9 cellular contexts compared by ENCODE assay signal in the genomic region with DNA sequence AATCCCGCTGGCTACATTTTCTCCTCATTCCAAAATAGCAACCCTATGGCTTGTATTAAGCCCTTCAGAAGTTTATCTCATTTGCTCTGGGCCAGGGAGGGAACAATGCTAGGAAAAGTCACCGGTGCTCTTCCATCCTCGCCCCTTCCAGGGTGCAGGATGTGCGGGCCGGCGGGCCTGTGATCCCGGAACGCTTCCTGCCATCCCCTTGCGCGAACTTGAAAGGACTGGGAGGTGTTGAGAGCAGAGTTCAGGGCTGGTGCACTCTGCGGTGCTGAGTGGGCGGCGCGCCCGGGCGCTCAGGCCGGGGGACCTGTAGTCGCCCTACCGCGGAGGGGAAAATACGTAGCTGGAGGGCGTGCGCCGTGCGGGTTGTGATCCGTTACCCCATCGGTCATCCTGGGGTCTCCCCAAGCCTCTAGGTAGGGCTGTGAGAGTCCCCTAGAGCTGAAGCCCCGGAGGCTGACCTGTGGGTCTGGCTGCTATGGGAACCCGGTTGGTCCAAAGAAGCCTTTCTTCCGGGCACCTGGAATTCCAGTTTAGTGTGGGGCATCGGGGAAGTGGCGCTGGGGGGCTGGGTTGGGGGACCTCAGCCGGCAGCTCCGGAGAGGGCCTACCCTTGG. TPM values are rescaled to one million over a fixed set of nuclear protein-coding genes. Genes with fewer than 3 reads are reported as not detected.
DNase-seq lines count a peak whose midpoint lies in the region; ATAC-seq lines count a peak whose summit lies in the region.
"Had no signal": no experiment of that assay in that cellular context is flagged by ENCODE, and none has a peak within 500 bp of the region (broad histone marks: within the 10 kb centered on the region; RNA-seq: fewer than 3 reads in every experiment).

No MANE protein-coding gene starts in this region.

- H3K9me3 Mint-ChIP-seq in naive thymus-derived CD8-positive, alpha-beta T cell = peaks cover 0 to 2% (median 0%) of the 10 kb centered on the region in 9 donors

- intact Hi-C loops in posterior vena cava (cut with DNase I) = no loop called here

- POLR2A ChIA-PET in naive thymus-derived CD8-positive, alpha-beta T cell (lab: Charles Lee) = no interaction called here

- H3K9ac ChIP-seq in endocrine pancreas (ENCODE audit: control insufficient read depth, insufficient read depth, low read length) = no peak overlapping the region

- H3K9me3 ChIP-seq in endocrine pancreas (ENCODE audit: control insufficient read depth, low read length) = no peaks in the 10 kb centered on the region

- H3K4me3 ChIP-seq in ACC112 (ENCODE audit: low read depth, low read length) (peak overlapping the region; percentile 79), endocrine pancreas (ENCODE audit: control insufficient read depth, insufficient read depth, low read length) (peak overlapping the region; percentile 25)

- peaks cover 0 to 5% (median 0%) of the 10 kb centered on the region in 3 donors for H3K36me3 Mint-ChIP-seq in naive thymus-derived CD8-positive, alpha-beta T cell

- peaks cover 29 to 67% (median 52%) of the 10 kb centered on the region in 5 donors for H3K27me3 Mint-ChIP-seq in naive thymus-derived CD8-positive, alpha-beta T cell

- H3K27ac ChIP-seq in ACC112 (ENCODE audit: low read depth, low read length) (no peak overlapping the region), caudate nucleus (ENCODE audit: low read depth, low read length) (no peak overlapping the region)

- H3K4me1 ChIP-seq in ACC112 (ENCODE audit: control insufficient read depth, insufficient read depth, low read length, unreplicated experiment) (peaks cover 14% of the 10 kb centered on the region), endocrine pancreas (ENCODE audit: control insufficient read depth, insufficient read depth, low read length) (no peaks in the 10 kb centered on the region)

- H2AFZ ChIP-seq in ACC112 (ENCODE audit: low read length, unreplicated experiment) = no peak overlapping the region

- H3K36me3 ChIP-seq in ACC112 (ENCODE audit: insufficient read depth, low read length) (no peaks in the 10 kb centered on the region), endocrine pancreas (ENCODE audit: control insufficient read depth, insufficient read depth, low read length) (no peaks in the 10 kb centered on the region)

- no peak overlapping the region for H3K27ac Mint-ChIP-seq in naive thymus-derived CD8-positive, alpha-beta T cell

- peaks cover 16 to 52% (median 44%) of the 10 kb centered on the region in 4 donors for H3K4me1 Mint-ChIP-seq in naive thymus-derived CD8-positive, alpha-beta T cell

- H3K27me3 ChIP-seq in ACC112 (ENCODE audit: insufficient read depth, low read length) = peaks cover 99% of the 10 kb centered on the region
- H3K27me3 ChIP-seq in endocrine pancreas (ENCODE audit: control insufficient read depth, insufficient read depth, low read length) = peaks cover 9% of the 10 kb centered on the region

- peak; percentile 87 for DNase-seq in HuH-7 (ENCODE audit: low spot score)
- DNase-seq in naive thymus-derived CD8-positive, alpha-beta T cell = no peak
- DNase-seq in posterior vena cava (ENCODE audit: low spot score) = no peak
- DNase-seq in KG1 (lab: John Stamatoyannopoulos, UW) = no peak
- DNase-seq in caudate nucleus (lab: John Stamatoyannopoulos, UW) = no peak
- DNase-seq in NCI-H510A (lab: John Stamatoyannopoulos, UW) = no peak
- DNase-seq: stimulated activated naive CD4-positive, alpha-beta T cell treated with Interleukin-2 at 50 U/mL for 16 hours had no signal

- no peaks in the 10 kb centered on the region for H3K79me2 ChIP-seq in ACC112 (ENCODE audit: control insufficient read depth, insufficient read depth, low read length, unreplicated experiment)

- no peak for ATAC-seq in naive thymus-derived CD8-positive, alpha-beta T cell

- peak overlapping the region in 7 of 10 donors; percentile 12 to 72 (median 39) for H3K4me3 Mint-ChIP-seq in naive thymus-derived CD8-positive, alpha-beta T cell

RNA-seq across cellular contexts. Expression of a gene that starts 13.1 kb away (rescaled TPM):
- not detected for total RNA-seq in naive thymus-derived CD8-positive, alpha-beta T cell
- not detected for polyA plus RNA-seq in naive thymus-derived CD8-positive, alpha-beta T cell
- 1 to 10 TPM in 1 of 2 donors, under 1 TPM in 1; 0.95 to 3.1 TPM for total RNA-seq in posterior vena cava
